ENCODE assay signal across 8 cellular contexts in the genomic region with DNA sequence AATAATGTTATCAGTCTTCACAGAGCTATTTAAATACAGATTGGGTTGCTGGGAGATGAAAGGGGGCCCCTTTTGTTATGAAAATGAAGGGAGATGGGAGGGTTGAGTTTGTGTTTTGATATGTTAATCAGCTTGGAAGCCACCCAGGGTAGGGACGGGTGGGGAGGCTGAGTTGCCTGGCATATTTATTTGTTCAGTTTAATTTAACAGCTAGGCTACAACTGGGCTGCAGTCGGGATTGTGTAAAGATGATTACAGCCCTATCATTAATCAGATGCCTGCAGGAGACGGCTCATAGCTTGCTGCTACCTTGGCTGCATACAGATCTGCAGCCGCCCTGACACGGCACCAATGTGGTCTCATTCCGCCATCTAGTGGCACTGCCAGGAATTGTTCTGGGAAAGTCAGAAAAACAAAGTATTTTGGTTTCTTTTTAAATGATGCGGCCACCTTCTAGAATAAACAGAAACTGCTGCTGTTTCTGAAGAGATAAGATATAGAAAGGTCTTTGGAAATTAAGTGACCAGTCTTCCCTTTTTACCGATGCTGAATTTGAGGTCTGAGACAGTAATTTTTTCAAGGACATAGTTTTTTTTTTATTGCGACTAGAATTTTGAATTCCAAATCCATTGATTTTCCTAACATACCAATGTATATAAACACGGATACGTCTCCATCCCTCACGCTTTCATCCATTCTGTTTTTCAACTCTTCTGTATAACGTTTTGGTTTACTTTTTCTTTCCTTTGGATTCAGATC.
DNase-seq lines count a peak whose midpoint lies in the region; ATAC-seq and TF ChIP-seq lines count a peak whose summit lies in the region.

No MANE protein-coding gene starts in this region.

- H3K36me3 ChIP-seq in HCT116 (ENCODE audit: control insufficient read depth in 1 of 2, insufficient read depth in 2 of 2, low read length in 2 of 2) (no peaks in the 10 kb centered on the region), PC-9 (ENCODE audit: low read depth) (no peaks in the 10 kb centered on the region), neutrophil (no peaks in the 10 kb centered on the region)

- H3K9ac ChIP-seq in HCT116 (ENCODE audit: low read length), result no peak overlapping the region

- H3K4me1 ChIP-seq in HCT116 (ENCODE audit: control insufficient read depth in 1 of 2, insufficient read depth in 2 of 2, low read length in 2 of 2) (no peaks in the 10 kb centered on the region), PC-9 (replicated peaks; ENCODE audit: insufficient read depth) (no peaks in the 10 kb centered on the region), neutrophil (ENCODE audit: control insufficient read depth in 1 of 2, insufficient read depth in 1 of 2, low read depth in 1 of 2, low read length in 1 of 2) (no peaks in the 10 kb centered on the region)

- H3K4me2 ChIP-seq in HCT116 (ENCODE audit: low read length), result peak overlapping the region; percentile 49
- peak overlapping the region; percentile 65 for H3K4me2 ChIP-seq in PC-9

- DNase-seq in HCT116 (ENCODE audit: low read depth, low spot score) (peak; percentile 7), PC-9 (peak in 1 of 2 experiments; percentile 56), foreskin melanocyte (peak; percentile 37), substantia nigra (lab: John Stamatoyannopoulos, UW) (peak in 40 of 49 donors; percentile 1 to 72 (median 42)), GF-D8 (lab: John Stamatoyannopoulos, UW) (no peak)
- peak; percentile 24 for DNase-seq in activated effector memory CD4-positive, alpha-beta T cell treated with Interleukin-2 at 50 U/mL for 16 hours

- CTCF ChIA-PET in HCT116 (lab: Charles Lee), result interaction anchor here (0.8 to 1.2 kb wide), 4 partner anchors 610 to 1289 kb away, joined by 3 to 5 read pairs (median 4); no protein-coding TSS in a partner anchor
- CTCF ChIA-PET in PC-9 (lab: Charles Lee), result interaction anchor here (0.7 kb wide), 1 partner anchor 1411 kb away, joined by 4 read pairs; no protein-coding TSS in a partner anchor

- peak; percentile 68 for TF ChIP-seq RAD21 in HCT116 (IDR thresholded peaks at IDR 0.05; ENCODE audit: low read depth)

- TF ChIP-seq POLR2A in HCT116 (IDR thresholded peaks at IDR 0.05; ENCODE audit: borderline replicate concordance, extremely low read depth, insufficient read depth, insufficient read length), result no peak

- no peaks in the 10 kb centered on the region for H3K9me3 ChIP-seq in HCT116 (ENCODE audit: control insufficient read depth in 1 of 2, insufficient read depth in 1 of 2, low read depth in 1 of 2, low read length in 2 of 2)
- H3K9me3 ChIP-seq in PC-9 (ENCODE audit: insufficient read depth, low read depth), result no peaks in the 10 kb centered on the region
- no peaks in the 10 kb centered on the region for H3K9me3 ChIP-seq in neutrophil

- no peaks in the 10 kb centered on the region for H3K27me3 ChIP-seq in HCT116 (ENCODE audit: insufficient read depth, low read length)
- H3K27me3 ChIP-seq in PC-9 (ENCODE audit: insufficient read depth, low read depth), result peaks cover 19% of the 10 kb centered on the region; the same call in 1 of the 2 replicates
- H3K27me3 ChIP-seq in neutrophil, result peaks cover 34% of the 10 kb centered on the region

- no peaks in the 10 kb centered on the region for H3K79me2 ChIP-seq in HCT116 (ENCODE audit: insufficient read depth, low read length)
- H3K79me2 ChIP-seq in PC-9 (ENCODE audit: low read depth), result no peaks in the 10 kb centered on the region

- intact Hi-C loops in HCT116 (cut with micrococcal nuclease), result loop anchor here (10.0 kb wide), 2 partner anchors 706 to 966 kb away; no protein-coding TSS in a partner anchor
- intact Hi-C loops in PC-9 (cut with micrococcal nuclease; ENCODE audit: unreplicated experiment), result loop anchor here (5.0 kb wide), 3 partner anchors 109 to 1289 kb away; no protein-coding TSS in a partner anchor

- peak; percentile 96 for TF ChIP-seq CTCF in C4-2B (conservative IDR thresholded peaks at IDR 0.05)
- peak; percentile 42 to 87 (median 72); a peak in 5 of 6 replicates for TF ChIP-seq CTCF in HCT116 (IDR thresholded peaks at IDR 0.05 in 2 of 3, conservative IDR thresholded peaks at IDR 0.05 in 1 of 3; ENCODE audit: borderline replicate concordance in 1 of 3, insufficient read depth in 1 of 3, low read depth in 2 of 3, low read length in 2 of 3)
- TF ChIP-seq CTCF in PC-9 (conservative IDR thresholded peaks at IDR 0.05), result peak; percentile 85
- TF ChIP-seq CTCF in neutrophil (IDR thresholded peaks at IDR 0.05), result peak; percentile 67

- no peaks in the 10 kb centered on the region for H4K20me1 ChIP-seq in HCT116 (ENCODE audit: insufficient read depth)
- no peaks in the 10 kb centered on the region for H4K20me1 ChIP-seq in PC-9 (ENCODE audit: insufficient read depth)

- H3K27ac ChIP-seq in C4-2B, result no peak overlapping the region
- no peak overlapping the region for H3K27ac ChIP-seq in HCT116 (ENCODE audit: low read depth, low read length)
- no peak overlapping the region for H3K27ac ChIP-seq in PC-9
- H3K27ac ChIP-seq in neutrophil, result no peak overlapping the region
- H3K27ac ChIP-seq in substantia nigra (ENCODE audit: low read depth, low read length, poor library complexity, severe bottlenecking), result no peak overlapping the region

- BruUV-seq in HCT116 (replicated peaks; lab: Mats Ljungman, UMichigan) (no TSS peak), PC-9 (replicated peaks; lab: Mats Ljungman, UMichigan) (no TSS peak)

- RAD21 ChIA-PET in HCT116 (lab: Charles Lee; ENCODE audit: low non-redundant PET in 1 of 2, low total read pairs in 2 of 2, uncharacterized antibody in 2 of 2, unreplicated experiment in 2 of 2), result no interaction called here

- no peak overlapping the region for H2AFZ ChIP-seq in HCT116 (ENCODE audit: low read depth, low read length, poor library complexity, severe bottlenecking)
- H2AFZ ChIP-seq in PC-9, result 0 out of 2 replicates have a peak overlapping the region, but pooled peaks have one; percentile 66

- no peaks in the 10 kb centered on the region for H3F3A ChIP-seq in PC-9 (ENCODE audit: insufficient read depth, low read depth)

- H3K9me2 ChIP-seq in HCT116 (ENCODE audit: insufficient read depth) (no peaks in the 10 kb centered on the region), PC-9 (ENCODE audit: insufficient read depth) (no peaks in the 10 kb centered on the region)

- ATAC-seq in HCT116, result peak; percentile 58; the same call in 1 of the 2 replicates

- H3K4me3 ChIP-seq in HCT116 (replicated peaks in 1 of 2; ENCODE audit: low read depth in 1 of 2, low read length in 2 of 2), result no peak overlapping the region
- no peak overlapping the region for H3K4me3 ChIP-seq in PC-9
- H3K4me3 ChIP-seq in neutrophil (ENCODE audit: low read depth in 1 of 2, low read length in 1 of 2), result no peak overlapping the region

- POLR2A ChIA-PET in HCT116 (lab: Charles Lee), result no interaction called here
- POLR2A ChIA-PET in PC-9 (lab: Charles Lee; ENCODE audit: unreplicated experiment), result interaction anchor here (0.7 kb wide), 1 partner anchor 15 kb away, joined by 5 read pairs; no protein-coding TSS in a partner anchor

TF ChIP-seq in HCT116, 20 proteins besides CTCF, POLR2A, EP300 and RAD21 (continues in another document):
- TF ChIP-seq YY1 (IDR thresholded peaks at IDR 0.05; ENCODE audit: extremely low read depth, insufficient replicate concordance, low read depth, low read length) (no peak), POLR2AphosphoS5 (IDR thresholded peaks at IDR 0.05; ENCODE audit: low read depth, low read length) (no peak), SRF (IDR thresholded peaks at IDR 0.05; ENCODE audit: low read depth) (no peak), SIN3A (IDR thresholded peaks at IDR 0.05; ENCODE audit: low read depth) (no peak), ELF1 (IDR thresholded peaks at IDR 0.05; ENCODE audit: borderline replicate concordance, low read depth) (no peak)
- TF ChIP-seq, protein P1, sequence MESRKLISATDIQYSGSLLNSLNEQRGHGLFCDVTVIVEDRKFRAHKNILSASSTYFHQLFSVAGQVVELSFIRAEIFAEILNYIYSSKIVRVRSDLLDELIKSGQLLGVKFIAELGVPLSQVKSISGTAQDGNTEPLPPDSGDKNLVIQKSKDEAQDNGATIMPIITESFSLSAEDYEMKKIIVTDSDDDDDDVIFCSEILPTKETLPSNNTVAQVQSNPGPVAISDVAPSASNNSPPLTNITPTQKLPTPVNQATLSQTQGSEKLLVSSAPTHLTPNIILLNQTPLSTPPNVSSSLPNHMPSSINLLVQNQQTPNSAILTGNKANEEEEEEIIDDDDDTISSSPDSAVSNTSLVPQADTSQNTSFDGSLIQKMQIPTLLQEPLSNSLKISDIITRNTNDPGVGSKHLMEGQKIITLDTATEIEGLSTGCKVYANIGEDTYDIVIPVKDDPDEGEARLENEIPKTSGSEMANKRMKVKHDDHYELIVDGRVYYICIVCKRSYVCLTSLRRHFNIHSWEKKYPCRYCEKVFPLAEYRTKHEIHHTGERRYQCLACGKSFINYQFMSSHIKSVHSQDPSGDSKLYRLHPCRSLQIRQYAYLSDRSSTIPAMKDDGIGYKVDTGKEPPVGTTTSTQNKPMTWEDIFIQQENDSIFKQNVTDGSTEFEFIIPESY (IDR thresholded peaks at IDR 0.05; ENCODE audit: extremely low read depth, insufficient replicate concordance, low read length), result no peak
- TF ChIP-seq, protein P2, sequence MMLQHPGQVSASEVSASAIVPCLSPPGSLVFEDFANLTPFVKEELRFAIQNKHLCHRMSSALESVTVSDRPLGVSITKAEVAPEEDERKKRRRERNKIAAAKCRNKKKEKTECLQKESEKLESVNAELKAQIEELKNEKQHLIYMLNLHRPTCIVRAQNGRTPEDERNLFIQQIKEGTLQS (IDR thresholded peaks at IDR 0.05), result no peak
